ENCODE assay signal across 1 cellular context in the genomic region with DNA sequence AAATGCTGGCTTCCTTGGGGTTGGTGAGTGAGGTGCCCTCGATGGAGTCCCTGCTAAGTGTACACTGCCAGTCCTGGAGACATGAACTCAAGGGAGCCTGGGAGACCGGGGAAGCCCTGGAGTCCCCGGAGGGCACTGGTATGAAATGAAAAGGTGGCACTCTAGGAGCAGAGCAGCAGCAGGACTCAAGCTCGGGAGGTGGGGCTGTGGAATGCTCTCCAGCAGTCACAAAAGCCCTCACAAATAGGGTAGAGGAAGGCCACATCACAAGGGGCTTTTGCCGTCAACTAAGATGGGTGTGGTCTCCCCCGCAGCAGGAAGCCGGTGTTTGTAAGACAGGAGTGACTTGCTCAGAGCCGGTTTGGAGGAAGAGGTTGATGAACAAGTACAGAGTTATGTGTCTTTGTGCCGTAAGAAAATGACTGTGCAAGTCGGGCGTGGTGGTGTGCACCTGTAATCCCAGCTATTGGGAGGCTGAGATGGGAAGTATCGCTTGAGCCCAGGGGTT.
TF ChIP-seq lines count a peak whose summit lies in the region.

No MANE protein-coding gene starts in this region.

TF ChIP-seq in SK-N-SH treated with all-trans-retinoic acid at 6 μM for 48 hours, 23 proteins besides CTCF, POLR2A, EP300 and RAD21 (continued from another document):
- TF ChIP-seq TCF4 (CRISPR knock-in tag; IDR thresholded peaks at IDR 0.05; ENCODE audit: borderline replicate concordance) = no peak
- TF ChIP-seq, protein P1, sequence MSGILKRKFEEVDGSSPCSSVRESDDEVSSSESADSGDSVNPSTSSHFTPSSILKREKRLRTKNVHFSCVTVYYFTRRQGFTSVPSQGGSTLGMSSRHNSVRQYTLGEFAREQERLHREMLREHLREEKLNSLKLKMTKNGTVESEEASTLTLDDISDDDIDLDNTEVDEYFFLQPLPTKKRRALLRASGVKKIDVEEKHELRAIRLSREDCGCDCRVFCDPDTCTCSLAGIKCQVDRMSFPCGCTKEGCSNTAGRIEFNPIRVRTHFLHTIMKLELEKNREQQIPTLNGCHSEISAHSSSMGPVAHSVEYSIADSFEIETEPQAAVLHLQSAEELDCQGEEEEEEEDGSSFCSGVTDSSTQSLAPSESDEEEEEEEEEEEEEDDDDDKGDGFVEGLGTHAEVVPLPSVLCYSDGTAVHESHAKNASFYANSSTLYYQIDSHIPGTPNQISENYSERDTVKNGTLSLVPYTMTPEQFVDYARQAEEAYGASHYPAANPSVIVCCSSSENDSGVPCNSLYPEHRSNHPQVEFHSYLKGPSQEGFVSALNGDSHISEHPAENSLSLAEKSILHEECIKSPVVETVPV (CRISPR knock-in tag; IDR thresholded peaks at IDR 0.05) = no peak
